27 cellular contexts compared by ENCODE assay signal in the genomic region with DNA sequence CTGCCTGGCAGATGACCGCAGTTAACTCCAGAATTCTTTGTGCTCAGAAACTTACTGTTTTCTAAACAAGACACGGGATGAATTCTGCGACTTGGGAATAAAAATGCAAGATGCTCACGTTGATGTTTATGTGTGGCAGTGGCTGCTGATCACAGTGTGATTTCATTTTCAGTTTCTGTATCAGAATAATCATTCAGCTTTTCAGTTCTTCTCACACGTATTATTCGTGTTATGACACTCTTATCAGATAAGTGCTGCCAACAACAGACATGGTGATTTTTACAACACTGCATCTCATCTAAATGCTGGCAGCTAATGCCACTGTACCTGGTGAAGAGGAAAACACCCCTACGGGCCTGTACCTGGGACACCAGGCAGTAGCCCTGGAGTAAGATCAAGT.
"Had no signal": no experiment of that assay in that cellular context is flagged by ENCODE, and none has a peak within 500 bp of the region (broad histone marks: within the 10 kb centered on the region; RNA-seq: fewer than 3 reads in every experiment).

No MANE protein-coding gene starts in this region.

- FAIRE-seq: colon, endothelial cell of umbilical vein, frontal cortex, urothelium cell line had no signal

- DNase-seq: dorsolateral prefrontal cortex; effector CD4-positive, alpha-beta T cell; hypothalamus; immature natural killer cell; islet precursor cell; kidney glomerular epithelial cell; left ventricle myocardium superior; lower lobe of right lung; naive thymus-derived CD8-positive, alpha-beta T cell; nephron progenitor cell; nucleus accumbens; stimulated activated CD4-positive, alpha-beta T cell treated with anti-CD3 and anti-CD28 coated beads, Interleukin-12 subunit alpha, Interleukin-12 subunit beta, amount 100 ng/mL, for 4 hours; stimulated activated CD4-positive, alpha-beta T cell treated with anti-CD3 and anti-CD28 coated beads, Interleukin-1b, Interleukin-23, amount 100 ng/mL, for 48 hours; stimulated activated CD4-positive, alpha-beta T cell treated with anti-CD3 and anti-CD28 coated beads, Interleukin-4, amount 100 ng/mL, for 24 hours; upper lobe of left lung had no signal

- H3K27ac ChIP-seq: dorsolateral prefrontal cortex, esophagus muscularis mucosa, lower lobe of right lung, prostate gland, right atrium auricular region, thoracic aorta, tibial nerve, upper lobe of left lung had no signal

- ATAC-seq: left ventricle myocardium superior; lower lobe of right lung; naive thymus-derived CD8-positive, alpha-beta T cell; sciatic nerve; stimulated activated memory B cell treated with anti-CD40 and anti-IgM and Interleukin-4, amounts not matched to agents 10 μg/mL and 1 μg/mL and 100 μg/mL, for 72 hours had no signal

- H3K4me2 ChIP-seq: smooth muscle cell had no signal

- H3K36me3 ChIP-seq: esophagus muscularis mucosa, lower lobe of right lung, prostate gland, right atrium auricular region, thoracic aorta, tibial nerve, upper lobe of left lung had no signal

- H3K4me3 ChIP-seq: dorsolateral prefrontal cortex, esophagus muscularis mucosa, lower lobe of right lung, prostate gland, right atrium auricular region, smooth muscle cell, thoracic aorta, tibial nerve, upper lobe of left lung had no signal

- H3K9me3 ChIP-seq: esophagus muscularis mucosa, lower lobe of right lung, prostate gland, right atrium auricular region, thoracic aorta, tibial nerve, upper lobe of left lung had no signal

- H3K4me1 ChIP-seq: esophagus muscularis mucosa, lower lobe of right lung, prostate gland, right atrium auricular region, tibial nerve, upper lobe of left lung had no signal

- H3K27me3 ChIP-seq: dorsolateral prefrontal cortex, esophagus muscularis mucosa, right atrium auricular region, tibial nerve, upper lobe of left lung had no signal
